In the genomic region with DNA sequence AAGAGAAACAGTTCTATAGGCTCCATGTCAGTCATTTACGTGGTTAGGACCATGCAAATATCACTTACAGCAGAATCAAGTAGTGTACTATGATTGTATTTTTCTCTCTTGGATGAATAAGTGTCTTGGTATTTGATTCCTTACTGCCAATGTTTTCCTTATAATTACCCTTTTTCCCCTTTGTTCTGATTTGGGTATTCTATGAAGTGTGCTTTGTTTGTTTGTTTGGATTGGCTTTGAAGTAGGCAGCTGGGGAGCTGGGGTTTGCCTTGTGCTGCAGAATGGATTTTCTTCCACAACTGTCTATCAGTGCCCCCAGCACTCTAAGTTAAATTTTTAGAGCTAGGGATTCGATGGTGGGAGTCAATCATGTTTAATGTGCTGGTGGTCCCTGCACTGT, we compare ENCODE assay signal across 26 cellular contexts. TPM values are rescaled to one million over a fixed set of nuclear protein-coding genes. Genes with fewer than 3 reads are reported as not detected.
"Had no signal": no experiment of that assay in that cellular context is flagged by ENCODE, and none has a peak within 500 bp of the region (broad histone marks: within the 10 kb centered on the region; RNA-seq: fewer than 3 reads in every experiment).

No MANE protein-coding gene starts in this region.

- H3K4me3 ChIP-seq: breast epithelium, SK-N-MC had no signal

- H3K36me3 ChIP-seq: breast epithelium had no signal

- H3K9me3 Mint-ChIP-seq: activated CD4-positive, alpha-beta memory T cell treated with anti-CD3 and anti-CD28 coated beads for 36 hours; activated CD4-positive, alpha-beta T cell treated with anti-CD3 and anti-CD28 coated beads, Interleukin-2, amount 10 ng/mL, durations not matched to agents 7 days and 5 days; activated naive CD4-positive, alpha-beta T cell treated with anti-CD3 and anti-CD28 coated beads for 36 hours; activated T-cell treated with anti-CD3 and anti-CD28 coated beads, Interleukin-2, amount 50 U/mL, for 4 hours; T-cell had no signal

- H3K4me3 Mint-ChIP-seq: activated CD4-positive, alpha-beta memory T cell treated with anti-CD3 and anti-CD28 coated beads for 36 hours; activated CD4-positive, alpha-beta T cell treated with anti-CD3 and anti-CD28 coated beads, Interleukin-2, amount 10 ng/mL, durations not matched to agents 7 days and 5 days; activated naive CD4-positive, alpha-beta T cell treated with anti-CD3 and anti-CD28 coated beads for 36 hours; activated naive CD8-positive, alpha-beta T cell; activated T-cell treated with anti-CD3 and anti-CD28 coated beads, Interleukin-2, amount 50 U/mL, for 4 hours; T-cell had no signal

- H3K27me3 Mint-ChIP-seq: activated CD4-positive, alpha-beta memory T cell treated with anti-CD3 and anti-CD28 coated beads for 36 hours; activated CD4-positive, alpha-beta T cell treated with anti-CD3 and anti-CD28 coated beads, Interleukin-2, amount 10 ng/mL, durations not matched to agents 7 days and 5 days; activated naive CD8-positive, alpha-beta T cell; T-cell had no signal

- ATAC-seq: activated T-cell treated with anti-CD3 and anti-CD28 coated beads, Interleukin-2, amount 50 U/mL, for 4 hours; T-cell had no signal

- H3K27me3 ChIP-seq: breast epithelium had no signal

- H3K4me1 Mint-ChIP-seq: activated CD4-positive, alpha-beta T cell treated with anti-CD3 and anti-CD28 coated beads, Interleukin-2, amount 10 ng/mL, durations not matched to agents 7 days and 5 days; T-cell had no signal

- H3K27ac Mint-ChIP-seq: activated CD4-positive, alpha-beta memory T cell treated with anti-CD3 and anti-CD28 coated beads for 36 hours; activated CD4-positive, alpha-beta T cell treated with anti-CD3 and anti-CD28 coated beads, Interleukin-2, amount 10 ng/mL, durations not matched to agents 7 days and 5 days; activated naive CD4-positive, alpha-beta T cell treated with anti-CD3 and anti-CD28 coated beads for 36 hours; activated naive CD8-positive, alpha-beta T cell; T-cell had no signal

- H3K27ac ChIP-seq: breast epithelium, SK-N-MC, VCaP had no signal

- H3K4me1 ChIP-seq: breast epithelium had no signal

- DNase-seq: activated CD4-positive, alpha-beta memory T cell treated with anti-CD3 and anti-CD28 coated beads for 36 hours; activated CD4-positive, alpha-beta T cell treated with anti-CD3 and anti-CD28 coated beads, Interleukin-2, amount 10 ng/mL, durations not matched to agents 7 days and 5 days; activated CD4-positive, CD25-positive, alpha-beta regulatory T cell; activated CD8-positive, alpha-beta memory T cell treated with anti-CD3 and anti-CD28 coated beads for 24 hours; activated gamma-delta T cell; activated naive CD4-positive, alpha-beta T cell treated with anti-CD3 and anti-CD28 coated beads for 36 hours; activated T-cell treated with anti-CD3 and anti-CD28 coated beads, Interleukin-2, amount 50 U/mL, for 4 hours; amygdala; caudate nucleus; NCI-H1092; NCI-H1436; NCI-H1694 treated with DMSO at 0.1 percent for 48 hours; NCI-H2029 treated with DMSO at 0.1 percent for 48 hours; NCI-H2171; NCI-H2227 treated with DMSO at 0.1 percent for 48 hours; NCI-H526; NCI-H82; SIG-M5; T-cell; T-helper 2 cell; T1000 had no signal

- H3K9me3 ChIP-seq: breast epithelium had no signal

RNA-seq across cellular contexts. Expression of gene MORN3, which starts 55.5 kb away (rescaled TPM):
- total RNA-seq: RPMI7951 had no signal
